In genomic region chr17:8159032-8159400, GRCh38 we compare ENCODE assay signal across 8 cellular contexts. TPM values are rescaled to one million over a fixed set of nuclear protein-coding genes. Genes with fewer than 3 reads are reported as not detected.
DNase-seq lines count a peak whose midpoint lies in the region; ATAC-seq and TF ChIP-seq lines count a peak whose summit lies in the region.

No MANE protein-coding gene starts in this region.

- intact Hi-C loops in colonic mucosa (cut with DNase I), result no loop called here

- peaks cover 4% of the 10 kb centered on the region for H3K27me3 Mint-ChIP-seq in HFFc6 (ENCODE audit: insufficient read depth)

- H3K27ac ChIP-seq in BLaER1 (no peak overlapping the region), colonic mucosa (peak overlapping the region; percentile 78), parathyroid adenoma (peak overlapping the region; percentile 85)

- H2AFZ ChIP-seq in parathyroid adenoma, result no peak overlapping the region

- peaks cover 37% of the 10 kb centered on the region for H3K79me2 ChIP-seq in parathyroid adenoma

- peaks cover 35% of the 10 kb centered on the region for H3K4me1 Mint-ChIP-seq in HFFc6 (ENCODE audit: low read depth)

- no peaks in the 10 kb centered on the region for H3K27me3 ChIP-seq in BLaER1
- no peaks in the 10 kb centered on the region for H3K27me3 ChIP-seq in colonic mucosa
- no peaks in the 10 kb centered on the region for H3K27me3 ChIP-seq in parathyroid adenoma (ENCODE audit: control insufficient read depth, insufficient read depth, low read length)

- DNase-seq in HFFc6 (no peak), colonic mucosa (no peak), superior temporal gyrus (ENCODE audit: extremely low spot score) (no peak), DMS 273 treated with DMSO at 0.1 percent for 48 hours (lab: John Stamatoyannopoulos, UW) (no peak), pons (ENCODE audit: low spot score) (no peak)

- peaks cover 9% of the 10 kb centered on the region for H3K36me3 Mint-ChIP-seq in HFFc6 (ENCODE audit: low read depth)

- H4K20me1 ChIP-seq in BLaER1, result peaks cover 32% of the 10 kb centered on the region

- H3K36me3 ChIP-seq in BLaER1, result peaks cover 22% of the 10 kb centered on the region
- no peaks in the 10 kb centered on the region for H3K36me3 ChIP-seq in colonic mucosa
- H3K36me3 ChIP-seq in parathyroid adenoma (ENCODE audit: control insufficient read depth, insufficient read depth, low read length), result no peaks in the 10 kb centered on the region

- H3K9me3 ChIP-seq in BLaER1, result no peaks in the 10 kb centered on the region
- no peaks in the 10 kb centered on the region for H3K9me3 ChIP-seq in colonic mucosa
- no peaks in the 10 kb centered on the region for H3K9me3 ChIP-seq in parathyroid adenoma (ENCODE audit: control insufficient read depth, low read length)

- no peaks in the 10 kb centered on the region for H3K9me3 Mint-ChIP-seq in HFFc6

- H3K4me3 Mint-ChIP-seq in HFFc6, result no peak overlapping the region

- H3K4me3 ChIP-seq in BLaER1 (no peak overlapping the region), colonic mucosa (no peak overlapping the region), parathyroid adenoma (ENCODE audit: low read depth, low read length) (no peak overlapping the region)

- ATAC-seq in HG03280 (IDR thresholded peaks at IDR 0.05; ENCODE audit: unreplicated experiment), result no peak

- H3K9ac ChIP-seq in BLaER1 (no peak overlapping the region), colonic mucosa (ENCODE audit: low read depth in 2 of 2, low read length in 2 of 2) (peak overlapping the region in 1 of 2 donors; percentile 48), parathyroid adenoma (no peak overlapping the region)

- H3K4me2 ChIP-seq in BLaER1, result 0 out of 2 replicates have a peak overlapping the region, but pooled peaks have one; percentile 61
- H3K4me2 ChIP-seq in parathyroid adenoma (ENCODE audit: low read length), result peak overlapping the region; percentile 50

- H3K27ac Mint-ChIP-seq in HFFc6, result peak overlapping the region; percentile 84

- H3K4me1 ChIP-seq in BLaER1 (peaks cover 73% of the 10 kb centered on the region), colonic mucosa (peaks cover 22% of the 10 kb centered on the region), parathyroid adenoma (peaks cover 32% of the 10 kb centered on the region)

- TF ChIP-seq CTCF in HFFc6 (IDR thresholded peaks at IDR 0.05) (peak; percentile 5; the same call in 1 of the 2 replicates), colonic mucosa (IDR thresholded peaks at IDR 0.05) (no peak), parathyroid adenoma (IDR thresholded peaks at IDR 0.05) (no peak)

RNA-seq across cellular contexts. Expression of gene VAMP2, which starts 3.7 kb away (rescaled TPM):
- 10 to 100 TPM; 37.0 to 47.6 (median 44.5) TPM for total RNA-seq in HFFc6 (2021; fragmentation: NEBNext Ultra II Directional; extraction: Animal tissue kit (Norgen Biotek cat#: 25700))
- total RNA-seq in colonic mucosa, result 10 to 100 TPM; 34.0 to 38.8 TPM

RNA-seq across cellular contexts. Expression of gene PER1, which starts 6.8 kb away (rescaled TPM):
- 10 to 100 TPM; 18.9 to 31.8 (median 26.9) TPM for total RNA-seq in HFFc6 (2021; fragmentation: NEBNext Ultra II Directional; extraction: Animal tissue kit (Norgen Biotek cat#: 25700))
- total RNA-seq in colonic mucosa, result 10 to 100 TPM; 19.7 to 43.6 TPM

RNA-seq across cellular contexts. Expression of gene TMEM107, which starts 17.2 kb away (rescaled TPM):
- total RNA-seq in HFFc6 (2021; fragmentation: NEBNext Ultra II Directional; extraction: Animal tissue kit (Norgen Biotek cat#: 25700)), result 10 to 100 TPM; 13.8 to 18.8 (median 17.5) TPM
- 10 to 100 TPM; 13.2 to 17.0 TPM for total RNA-seq in colonic mucosa

RNA-seq across cellular contexts. Expression of gene BORCS6, which starts 31.0 kb away (rescaled TPM):
- total RNA-seq in HFFc6 (2021; fragmentation: NEBNext Ultra II Directional; extraction: Animal tissue kit (Norgen Biotek cat#: 25700)), result 1 to 10 TPM; 4.4 to 6.0 (median 4.6) TPM
- 10 to 100 TPM; 11.7 to 12.4 TPM for total RNA-seq in colonic mucosa

RNA-seq across cellular contexts. Expression of gene HES7, which starts 35.1 kb away (rescaled TPM):
- under 1 TPM; 0.24 to 0.54 (median 0.41) TPM for total RNA-seq in HFFc6 (2021; fragmentation: NEBNext Ultra II Directional; extraction: Animal tissue kit (Norgen Biotek cat#: 25700))
- total RNA-seq in colonic mucosa, result not detected
